In genomic region chr9:124574534-124574933, GRCh38 we compare ENCODE assay signal across 10 cellular contexts.
"Had no signal": no experiment of that assay in that cellular context is flagged by ENCODE, and none has a peak within 500 bp of the region (broad histone marks: within the 10 kb centered on the region; RNA-seq: fewer than 3 reads in every experiment).

No MANE protein-coding gene starts in this region.

- H3K9me3 ChIP-seq: pancreas, sigmoid colon had no signal

- DNase-seq: activated CD4-positive, alpha-beta T cell treated with anti-CD3 and anti-CD28 coated beads, Interleukin-2, amount 10 ng/mL, durations not matched to agents 7 days and 5 days; activated CD8-positive, alpha-beta memory T cell treated with anti-CD3 and anti-CD28 coated beads for 24 hours; activated naive CD4-positive, alpha-beta T cell treated with Interleukin-2 at 50 U/mL for 16 hours; activated naive CD8-positive, alpha-beta T cell treated with anti-CD3 and anti-CD28 coated beads, Interleukin-2, amount 50 U/mL, for 24 hours; aorta; erythroblast; hippocampal formation; naive B cell; pancreas; sigmoid colon had no signal

- H3K36me3 ChIP-seq: pancreas, sigmoid colon had no signal

- H3K4me1 ChIP-seq: sigmoid colon had no signal

- H3K27me3 ChIP-seq: pancreas, sigmoid colon had no signal

- H3K4me3 ChIP-seq: pancreas, sigmoid colon had no signal

- H3K27ac ChIP-seq: pancreas, sigmoid colon had no signal

- ATAC-seq: pancreas had no signal
